ENCODE assay signal across 8 cellular contexts in the genomic region with DNA sequence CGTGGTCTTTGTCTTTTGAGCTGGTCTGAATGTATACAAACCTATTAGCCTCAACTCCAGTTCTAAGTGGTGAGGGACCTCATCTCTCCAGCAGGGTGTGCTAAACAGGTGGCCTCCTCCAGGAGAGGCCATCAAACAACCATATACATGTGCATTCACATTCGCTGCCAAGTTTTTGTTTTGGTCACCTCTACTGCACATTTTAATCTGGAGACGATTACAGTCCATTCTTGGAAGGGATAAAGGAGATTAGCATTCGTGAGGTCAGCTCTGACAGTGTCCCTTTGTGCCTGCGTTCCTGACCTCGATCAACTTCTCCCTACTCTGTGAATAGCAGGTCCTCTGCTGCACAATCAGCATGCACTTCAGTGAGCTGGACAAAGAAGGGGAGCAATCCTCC.
A peak's percentile ranks its signal among the peaks of the same experiment; 100 is the strongest.
DNase-seq lines count a peak whose midpoint lies in the region; ATAC-seq and TF ChIP-seq lines count a peak whose summit lies in the region.

No MANE protein-coding gene starts in this region.

- H3K9me3 ChIP-seq in psoas muscle = no peaks in the 10 kb centered on the region

- no peaks in the 10 kb centered on the region for H3K27me3 ChIP-seq in psoas muscle (ENCODE audit: insufficient read depth in 3 of 3, low read length in 2 of 3)

- H3K27ac Mint-ChIP-seq in CD14-positive monocyte = no peak overlapping the region

- H3K9me3 Mint-ChIP-seq in CD14-positive monocyte = no peaks in the 10 kb centered on the region

- H3K36me3 Mint-ChIP-seq in CD14-positive monocyte = no peaks in the 10 kb centered on the region

- H3K36me3 ChIP-seq in psoas muscle (ENCODE audit: insufficient read depth in 1 of 2, low read depth in 1 of 2) = peaks cover 0 to 81% of the 10 kb centered on the region in 2 donors

- H3K4me1 ChIP-seq in psoas muscle = peaks cover 41% of the 10 kb centered on the region

- peaks cover 6% of the 10 kb centered on the region for H3K4me1 Mint-ChIP-seq in CD14-positive monocyte

- ATAC-seq in GM21423 (IDR thresholded peaks at IDR 0.05; ENCODE audit: unreplicated experiment) = peak; percentile 63
- ATAC-seq in psoas muscle = peak in 2 of 4 donors; percentile 44 to 51

- peak overlapping the region; percentile 66 for H3K27ac ChIP-seq in psoas muscle

- intact Hi-C loops in CD14-positive monocyte (cut with micrococcal nuclease) = no loop called here
- intact Hi-C loops in psoas muscle (cut with DNase I) = loop anchor here in 1 of 2 donors (10.0 kb wide), 1 partner anchor 282 kb away; no protein-coding TSS in a partner anchor

- no peaks in the 10 kb centered on the region for H3K27me3 Mint-ChIP-seq in CD14-positive monocyte (ENCODE audit: low read depth in 3 of 3)

- 36 to 40% (median 39%) methylated on average over 6 of the region's 6 CpGs for WGBS in psoas muscle, 3 donors

- TF ChIP-seq CTCF in CD14-positive monocyte (IDR thresholded peaks at IDR 0.05) (peak; percentile 38), LNCaP clone FGC (IDR thresholded peaks at IDR 0.05; ENCODE audit: control insufficient read depth, extremely low read depth, insufficient read depth) (peak; percentile 56), epithelial cell of proximal tubule (conservative IDR thresholded peaks at IDR 0.05; ENCODE audit: low read depth, low read length) (peak; percentile 69), psoas muscle (IDR thresholded peaks at IDR 0.05) (peak; percentile 34)

- no peak overlapping the region for H3K4me3 Mint-ChIP-seq in CD14-positive monocyte

- H3K4me3 ChIP-seq in LNCaP clone FGC (ENCODE audit: low read depth, low read length) (no peak overlapping the region), epithelial cell of proximal tubule (ENCODE audit: low read depth, low read length) (no peak overlapping the region), psoas muscle (no peak overlapping the region)

- DNase-seq in CD14-positive monocyte (ENCODE audit: low spot score) = no peak
- DNase-seq in LNCaP clone FGC (ENCODE audit: low read depth) = no peak
- no peak for DNase-seq in epithelial cell of proximal tubule (ENCODE audit: low read depth)
- no peak for DNase-seq in psoas muscle
- no peak for DNase-seq in mucosa of gallbladder (ENCODE audit: low spot score)
- no peak for DNase-seq in NCI-H128 (lab: John Stamatoyannopoulos, UW; ENCODE audit: unreplicated experiment)
- no peak for DNase-seq in NCI-H446 treated with DMSO at 0.1 percent for 48 hours (lab: John Stamatoyannopoulos, UW)
